ENCODE assay signal across 10 cellular contexts in genomic region chr10:95287281-95287680, GRCh38. TPM values are rescaled to one million over a fixed set of nuclear protein-coding genes. Genes with fewer than 3 reads are reported as not detected.
DNase-seq lines count a peak whose midpoint lies in the region; ATAC-seq and TF ChIP-seq lines count a peak whose summit lies in the region.
"Had no signal": no experiment of that assay in that cellular context is flagged by ENCODE, and none has a peak within 500 bp of the region (broad histone marks: within the 10 kb centered on the region; RNA-seq: fewer than 3 reads in every experiment).

No MANE protein-coding gene starts in this region.

- peak overlapping the region; percentile 65 for H3K27ac Mint-ChIP-seq in type B pancreatic cell
- H3K27ac Mint-ChIP-seq: activated naive CD8-positive, alpha-beta T cell treated with anti-CD3 and anti-CD28 coated beads, Interleukin-2, amount 50 U/mL, for 24 hours; natural killer cell treated with Interleukin-12 subunit alpha and Interleukin-12 subunit beta and Interleukin-15 and Interleukin-18, amount 100 ng/mL, for 72 hours had no signal

- DNase-seq in lung (ENCODE audit: low spot score) (no peak), type B pancreatic cell (ENCODE audit: extremely low spot score, unreplicated experiment) (no peak), kidney tubule cell (ENCODE audit: low spot score) (no peak)
- DNase-seq in stimulated activated naive CD8-positive, alpha-beta T cell treated with anti-CD3 and anti-CD28 coated beads, Interleukin-15, Interleukin-2, amounts not matched to agents 100 U/mL and 50 U/mL, for 24 hours, result no peak
- DNase-seq: activated naive CD8-positive, alpha-beta T cell treated with anti-CD3 and anti-CD28 coated beads, Interleukin-2, amount 50 U/mL, for 24 hours; NCI-H2081 had no signal

- peak overlapping the region; percentile 24; the same call in 1 of the 2 replicates for H2AFZ ChIP-seq in Loucy (ENCODE audit: low read length)

- H3K9ac ChIP-seq in Loucy (ENCODE audit: low read depth, low read length, poor library complexity, severe bottlenecking) (peak overlapping the region; percentile 46), duodenal mucosa (ENCODE audit: low read depth in 1 of 2, low read length in 2 of 2) (peak overlapping the region in 1 of 2 donors; percentile 94)

- H3K9me3 Mint-ChIP-seq in type B pancreatic cell, result no peaks in the 10 kb centered on the region
- H3K9me3 Mint-ChIP-seq: activated naive CD8-positive, alpha-beta T cell treated with anti-CD3 and anti-CD28 coated beads, Interleukin-2, amount 50 U/mL, for 24 hours; natural killer cell treated with Interleukin-12 subunit alpha and Interleukin-12 subunit beta and Interleukin-15 and Interleukin-18, amount 100 ng/mL, for 72 hours had no signal

- H3K27me3 ChIP-seq in Loucy (ENCODE audit: insufficient read depth, low read length, poor library complexity, severe bottlenecking), result no peaks in the 10 kb centered on the region
- no peaks in the 10 kb centered on the region for H3K27me3 ChIP-seq in duodenal mucosa (ENCODE audit: control insufficient read depth in 1 of 2, insufficient read depth in 2 of 2, low read length in 2 of 2)
- H3K27me3 ChIP-seq in lung (ENCODE audit: control insufficient read depth, insufficient read depth), result no peaks in the 10 kb centered on the region

- peak overlapping the region; percentile 18 for H3K4me2 ChIP-seq in Loucy (ENCODE audit: low read depth, low read length, poor library complexity, severe bottlenecking)

- whole genome bisulfite sequencing in lung, 2 donors, result 33 to 53% methylated on average over 3 of the region's 3 CpGs

- TF ChIP-seq CTCF in Loucy (conservative IDR thresholded peaks at IDR 0.05; ENCODE audit: low read length) (no peak), lung (IDR thresholded peaks at IDR 0.05; ENCODE audit: control extremely low read depth, extremely low read depth) (no peak), type B pancreatic cell (conservative IDR thresholded peaks at IDR 0.05) (no peak)

- no peaks in the 10 kb centered on the region for H4K20me1 ChIP-seq in Loucy (ENCODE audit: insufficient read depth, low read length, poor library complexity, severe bottlenecking)

- H3K9me3 ChIP-seq in Loucy (ENCODE audit: insufficient read depth, low read depth, low read length) (no peaks in the 10 kb centered on the region), duodenal mucosa (ENCODE audit: control insufficient read depth in 1 of 2, low read length in 2 of 2) (no peaks in the 10 kb centered on the region), lung (ENCODE audit: control insufficient read depth in 2 of 2, insufficient read depth in 1 of 2, low read length in 1 of 2) (no peaks in the 10 kb centered on the region)

- peaks cover 25% of the 10 kb centered on the region for H3K27me3 Mint-ChIP-seq in type B pancreatic cell

- H3K36me3 Mint-ChIP-seq in type B pancreatic cell, result peaks cover 6% of the 10 kb centered on the region
- H3K36me3 Mint-ChIP-seq: natural killer cell treated with Interleukin-12 subunit alpha and Interleukin-12 subunit beta and Interleukin-15 and Interleukin-18, amount 100 ng/mL, for 72 hours had no signal

- no peak for ATAC-seq in lung (ENCODE audit: insufficient read depth, low FRiP score)
- ATAC-seq in GM19397 (IDR thresholded peaks at IDR 0.05; ENCODE audit: unreplicated experiment), result no peak
- no peak for ATAC-seq in stimulated activated naive CD8-positive, alpha-beta T cell treated with anti-CD3 and anti-CD28 coated beads, Interleukin-15, Interleukin-2, amounts not matched to agents 100 U/mL and 50 U/mL, for 24 hours
- ATAC-seq: activated naive CD8-positive, alpha-beta T cell treated with anti-CD3 and anti-CD28 coated beads, Interleukin-2, amount 50 U/mL, for 24 hours; natural killer cell treated with Interleukin-12 subunit alpha and Interleukin-12 subunit beta and Interleukin-15 and Interleukin-18, amount 100 ng/mL, for 72 hours had no signal

- no peaks in the 10 kb centered on the region for H3K9me2 ChIP-seq in Loucy (replicated peaks; ENCODE audit: low read depth, low read length)

- H3K4me3 Mint-ChIP-seq in type B pancreatic cell, result peak overlapping the region; percentile 60
- H3K4me3 Mint-ChIP-seq: activated naive CD8-positive, alpha-beta T cell treated with anti-CD3 and anti-CD28 coated beads, Interleukin-2, amount 50 U/mL, for 24 hours; natural killer cell treated with Interleukin-12 subunit alpha and Interleukin-12 subunit beta and Interleukin-15 and Interleukin-18, amount 100 ng/mL, for 72 hours had no signal

- H3K4me3 ChIP-seq in Loucy (ENCODE audit: low read length, poor library complexity, severe bottlenecking) (no peak overlapping the region), duodenal mucosa (ENCODE audit: low read depth in 1 of 2, low read length in 2 of 2) (peak overlapping the region; percentile 31 to 83), lung (no peak overlapping the region)

- H3K79me2 ChIP-seq in Loucy (ENCODE audit: insufficient read depth, low read length), result no peaks in the 10 kb centered on the region

- H3K27ac ChIP-seq in duodenal mucosa (ENCODE audit: low read depth, low read length) (no peak overlapping the region), lung (ENCODE audit: low read depth in 1 of 2, low read length in 1 of 2) (peak overlapping the region; percentile 39 to 80)

- peaks cover 2% of the 10 kb centered on the region; the same call in 1 of the 2 replicates for H3F3A ChIP-seq in Loucy (ENCODE audit: low read depth)

- H3K4me1 ChIP-seq in Loucy (ENCODE audit: insufficient read depth, low read length, poor library complexity, severe bottlenecking), result peaks cover 51% of the 10 kb centered on the region
- H3K4me1 ChIP-seq in duodenal mucosa (ENCODE audit: control insufficient read depth in 1 of 2, insufficient read depth in 2 of 2, low read length in 2 of 2), result peaks cover 37 to 38% of the 10 kb centered on the region in 2 donors
- peaks cover 10 to 30% of the 10 kb centered on the region in 2 donors for H3K4me1 ChIP-seq in lung (ENCODE audit: control insufficient read depth in 2 of 2, insufficient read depth in 2 of 2, low read length in 2 of 2)

- H3K36me3 ChIP-seq in Loucy (ENCODE audit: insufficient read depth, low read length) (no peaks in the 10 kb centered on the region), duodenal mucosa (ENCODE audit: control insufficient read depth in 1 of 2, insufficient read depth in 2 of 2, low read length in 2 of 2) (no peaks in the 10 kb centered on the region), lung (ENCODE audit: control insufficient read depth in 2 of 2, insufficient read depth in 2 of 2, low read length in 2 of 2) (no peaks in the 10 kb centered on the region)

- H3K4me1 Mint-ChIP-seq in type B pancreatic cell (ENCODE audit: unreplicated experiment), result peaks cover 15% of the 10 kb centered on the region

RNA-seq across cellular contexts. Expression of gene PDLIM1, which starts 3.5 kb away (rescaled TPM):
- total RNA-seq in lung (100 to 1,000 TPM in 1 of 2 donors, 10 to 100 TPM in 1; 61.4 to 243 TPM), type B pancreatic cell (ENCODE audit: low replicate concordance) (171 and 347 TPM in 2 replicates)
- polyA plus RNA-seq in lung, result 100 to 1,000 TPM; 156 to 200 TPM

Comparison
In these comparisons a context has a peak if more than half of its experiments do, and no peak if none do; other contexts are left out.
1. H3K4me3 ChIP-seq: peak in duodenal mucosa (2 of 2); none in Loucy (single experiment) and lung (single experiment).